ENCODE assay signal across 1 cellular context in the genomic region with DNA sequence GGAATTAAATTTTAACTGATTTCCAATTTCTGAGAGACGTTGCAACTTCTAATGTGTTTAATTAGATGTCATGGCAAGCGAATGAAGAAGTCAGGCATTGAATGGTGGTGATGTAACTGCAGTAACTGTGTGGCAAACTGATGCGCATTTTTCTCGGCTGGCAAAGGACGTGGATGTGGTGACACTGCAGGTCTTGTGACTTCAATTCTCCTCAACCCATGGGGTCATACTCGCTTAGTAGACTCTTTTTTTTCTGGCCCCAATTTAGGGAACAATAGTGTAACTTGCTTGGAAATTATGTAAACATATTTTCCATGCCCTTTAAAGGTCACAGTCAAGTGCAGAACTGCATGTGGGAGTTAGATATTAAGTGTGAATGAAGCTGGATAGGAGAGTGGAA.
TF ChIP-seq lines count a peak whose summit lies in the region.

No MANE protein-coding gene starts in this region.

TF ChIP-seq in GM23338, 12 proteins besides CTCF, POLR2A, EP300 and RAD21 (continued from another document):
- TF ChIP-seq ZNF331 (CRISPR knock-in tag; IDR thresholded peaks at IDR 0.05; ENCODE audit: low read depth) (no peak), EZH2 (IDR thresholded peaks at IDR 0.05; ENCODE audit: low read depth, unreplicated experiment) (no peak), ZNF114 (CRISPR knock-in tag; IDR thresholded peaks at IDR 0.05) (no peak), EZH2phosphoT487 (IDR thresholded peaks at IDR 0.05; ENCODE audit: unreplicated experiment) (no peak), POLR2AphosphoS5 (IDR thresholded peaks at IDR 0.05; ENCODE audit: low read depth) (no peak), JUNB (IDR thresholded peaks at IDR 0.05; ENCODE audit: unreplicated experiment) (no peak), CREB1 (CRISPR knock-in tag; IDR thresholded peaks at IDR 0.05; ENCODE audit: low read depth) (no peak), STAT1 (IDR thresholded peaks at IDR 0.05; ENCODE audit: unreplicated experiment) (no peak)
- TF ChIP-seq, protein P1, sequence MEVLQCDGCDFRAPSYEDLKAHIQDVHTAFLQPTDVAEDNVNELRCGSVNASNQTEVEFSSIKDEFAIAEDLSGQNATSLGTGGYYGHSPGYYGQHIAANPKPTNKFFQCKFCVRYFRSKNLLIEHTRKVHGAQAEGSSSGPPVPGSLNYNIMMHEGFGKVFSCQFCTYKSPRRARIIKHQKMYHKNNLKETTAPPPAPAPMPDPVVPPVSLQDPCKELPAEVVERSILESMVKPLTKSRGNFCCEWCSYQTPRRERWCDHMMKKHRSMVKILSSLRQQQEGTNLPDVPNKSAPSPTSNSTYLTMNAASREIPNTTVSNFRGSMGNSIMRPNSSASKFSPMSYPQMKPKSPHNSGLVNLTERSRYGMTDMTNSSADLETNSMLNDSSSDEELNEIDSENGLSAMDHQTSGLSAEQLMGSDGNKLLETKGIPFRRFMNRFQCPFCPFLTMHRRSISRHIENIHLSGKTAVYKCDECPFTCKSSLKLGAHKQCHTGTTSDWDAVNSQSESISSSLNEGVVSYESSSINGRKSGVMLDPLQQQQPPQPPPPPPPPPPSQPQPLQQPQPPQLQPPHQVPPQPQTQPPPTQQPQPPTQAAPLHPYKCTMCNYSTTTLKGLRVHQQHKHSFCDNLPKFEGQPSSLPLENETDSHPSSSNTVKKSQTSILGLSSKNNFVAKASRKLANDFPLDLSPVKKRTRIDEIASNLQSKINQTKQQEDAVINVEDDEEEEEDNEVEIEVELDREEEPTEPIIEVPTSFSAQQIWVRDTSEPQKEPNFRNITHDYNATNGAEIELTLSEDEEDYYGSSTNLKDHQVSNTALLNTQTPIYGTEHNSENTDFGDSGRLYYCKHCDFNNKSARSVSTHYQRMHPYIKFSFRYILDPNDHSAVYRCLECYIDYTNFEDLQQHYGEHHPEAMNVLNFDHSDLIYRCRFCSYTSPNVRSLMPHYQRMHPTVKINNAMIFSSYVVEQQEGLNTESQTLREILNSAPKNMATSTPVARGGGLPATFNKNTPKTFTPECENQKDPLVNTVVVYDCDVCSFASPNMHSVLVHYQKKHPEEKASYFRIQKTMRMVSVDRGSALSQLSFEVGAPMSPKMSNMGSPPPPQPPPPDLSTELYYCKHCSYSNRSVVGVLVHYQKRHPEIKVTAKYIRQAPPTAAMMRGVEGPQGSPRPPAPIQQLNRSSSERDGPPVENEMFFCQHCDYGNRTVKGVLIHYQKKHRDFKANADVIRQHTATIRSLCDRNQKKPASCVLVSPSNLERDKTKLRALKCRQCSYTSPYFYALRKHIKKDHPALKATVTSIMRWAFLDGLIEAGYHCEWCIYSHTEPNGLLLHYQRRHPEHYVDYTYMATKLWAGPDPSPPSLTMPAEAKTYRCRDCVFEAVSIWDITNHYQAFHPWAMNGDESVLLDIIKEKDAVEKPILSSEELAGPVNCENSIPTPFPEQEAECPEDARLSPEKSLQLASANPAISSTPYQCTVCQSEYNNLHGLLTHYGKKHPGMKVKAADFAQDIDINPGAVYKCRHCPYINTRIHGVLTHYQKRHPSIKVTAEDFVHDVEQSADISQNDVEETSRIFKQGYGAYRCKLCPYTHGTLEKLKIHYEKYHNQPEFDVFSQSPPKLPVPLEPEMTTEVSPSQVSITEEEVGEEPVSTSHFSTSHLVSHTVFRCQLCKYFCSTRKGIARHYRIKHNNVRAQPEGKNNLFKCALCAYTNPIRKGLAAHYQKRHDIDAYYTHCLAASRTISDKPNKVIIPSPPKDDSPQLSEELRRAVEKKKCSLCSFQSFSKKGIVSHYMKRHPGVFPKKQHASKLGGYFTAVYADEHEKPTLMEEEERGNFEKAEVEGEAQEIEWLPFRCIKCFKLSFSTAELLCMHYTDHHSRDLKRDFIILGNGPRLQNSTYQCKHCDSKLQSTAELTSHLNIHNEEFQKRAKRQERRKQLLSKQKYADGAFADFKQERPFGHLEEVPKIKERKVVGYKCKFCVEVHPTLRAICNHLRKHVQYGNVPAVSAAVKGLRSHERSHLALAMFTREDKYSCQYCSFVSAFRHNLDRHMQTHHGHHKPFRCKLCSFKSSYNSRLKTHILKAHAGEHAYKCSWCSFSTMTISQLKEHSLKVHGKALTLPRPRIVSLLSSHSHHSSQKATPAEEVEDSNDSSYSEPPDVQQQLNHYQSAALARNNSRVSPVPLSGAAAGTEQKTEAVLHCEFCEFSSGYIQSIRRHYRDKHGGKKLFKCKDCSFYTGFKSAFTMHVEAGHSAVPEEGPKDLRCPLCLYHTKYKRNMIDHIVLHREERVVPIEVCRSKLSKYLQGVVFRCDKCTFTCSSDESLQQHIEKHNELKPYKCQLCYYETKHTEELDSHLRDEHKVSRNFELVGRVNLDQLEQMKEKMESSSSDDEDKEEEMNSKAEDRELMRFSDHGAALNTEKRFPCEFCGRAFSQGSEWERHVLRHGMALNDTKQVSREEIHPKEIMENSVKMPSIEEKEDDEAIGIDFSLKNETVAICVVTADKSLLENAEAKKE (CRISPR knock-in tag; IDR thresholded peaks at IDR 0.05), result no peak
- TF ChIP-seq, protein P2, sequence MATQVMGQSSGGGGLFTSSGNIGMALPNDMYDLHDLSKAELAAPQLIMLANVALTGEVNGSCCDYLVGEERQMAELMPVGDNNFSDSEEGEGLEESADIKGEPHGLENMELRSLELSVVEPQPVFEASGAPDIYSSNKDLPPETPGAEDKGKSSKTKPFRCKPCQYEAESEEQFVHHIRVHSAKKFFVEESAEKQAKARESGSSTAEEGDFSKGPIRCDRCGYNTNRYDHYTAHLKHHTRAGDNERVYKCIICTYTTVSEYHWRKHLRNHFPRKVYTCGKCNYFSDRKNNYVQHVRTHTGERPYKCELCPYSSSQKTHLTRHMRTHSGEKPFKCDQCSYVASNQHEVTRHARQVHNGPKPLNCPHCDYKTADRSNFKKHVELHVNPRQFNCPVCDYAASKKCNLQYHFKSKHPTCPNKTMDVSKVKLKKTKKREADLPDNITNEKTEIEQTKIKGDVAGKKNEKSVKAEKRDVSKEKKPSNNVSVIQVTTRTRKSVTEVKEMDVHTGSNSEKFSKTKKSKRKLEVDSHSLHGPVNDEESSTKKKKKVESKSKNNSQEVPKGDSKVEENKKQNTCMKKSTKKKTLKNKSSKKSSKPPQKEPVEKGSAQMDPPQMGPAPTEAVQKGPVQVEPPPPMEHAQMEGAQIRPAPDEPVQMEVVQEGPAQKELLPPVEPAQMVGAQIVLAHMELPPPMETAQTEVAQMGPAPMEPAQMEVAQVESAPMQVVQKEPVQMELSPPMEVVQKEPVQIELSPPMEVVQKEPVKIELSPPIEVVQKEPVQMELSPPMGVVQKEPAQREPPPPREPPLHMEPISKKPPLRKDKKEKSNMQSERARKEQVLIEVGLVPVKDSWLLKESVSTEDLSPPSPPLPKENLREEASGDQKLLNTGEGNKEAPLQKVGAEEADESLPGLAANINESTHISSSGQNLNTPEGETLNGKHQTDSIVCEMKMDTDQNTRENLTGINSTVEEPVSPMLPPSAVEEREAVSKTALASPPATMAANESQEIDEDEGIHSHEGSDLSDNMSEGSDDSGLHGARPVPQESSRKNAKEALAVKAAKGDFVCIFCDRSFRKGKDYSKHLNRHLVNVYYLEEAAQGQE (IDR thresholded peaks at IDR 0.05; ENCODE audit: unreplicated experiment), result no peak
- TF ChIP-seq, protein P3, sequence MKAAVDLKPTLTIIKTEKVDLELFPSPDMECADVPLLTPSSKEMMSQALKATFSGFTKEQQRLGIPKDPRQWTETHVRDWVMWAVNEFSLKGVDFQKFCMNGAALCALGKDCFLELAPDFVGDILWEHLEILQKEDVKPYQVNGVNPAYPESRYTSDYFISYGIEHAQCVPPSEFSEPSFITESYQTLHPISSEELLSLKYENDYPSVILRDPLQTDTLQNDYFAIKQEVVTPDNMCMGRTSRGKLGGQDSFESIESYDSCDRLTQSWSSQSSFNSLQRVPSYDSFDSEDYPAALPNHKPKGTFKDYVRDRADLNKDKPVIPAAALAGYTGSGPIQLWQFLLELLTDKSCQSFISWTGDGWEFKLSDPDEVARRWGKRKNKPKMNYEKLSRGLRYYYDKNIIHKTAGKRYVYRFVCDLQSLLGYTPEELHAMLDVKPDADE (IDR thresholded peaks at IDR 0.05), result no peak
